In the genomic region with DNA sequence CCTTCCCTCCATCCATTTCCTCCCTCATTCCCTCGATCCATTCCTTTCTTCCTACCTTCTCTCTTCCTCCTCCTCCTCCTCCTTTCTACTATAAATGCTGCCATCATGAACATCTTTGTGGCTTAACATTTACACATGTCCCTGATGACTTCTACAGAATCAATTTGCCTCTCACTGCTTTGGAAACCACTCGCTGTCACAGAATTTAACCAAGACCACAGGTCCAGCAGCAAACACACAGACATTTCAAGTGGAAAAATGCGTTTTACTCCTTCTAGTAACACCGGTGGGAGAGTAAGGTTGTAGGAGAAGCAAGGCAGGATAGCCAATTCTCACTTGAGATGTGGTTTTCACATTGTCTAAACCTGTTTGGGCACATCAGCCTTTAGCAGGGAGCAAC, we compare ENCODE assay signal across 22 cellular contexts.
DNase-seq lines count a peak whose midpoint lies in the region; ATAC-seq, FAIRE-seq and TF ChIP-seq lines count a peak whose summit lies in the region.
"Had no signal": no experiment of that assay in that cellular context is flagged by ENCODE, and none has a peak within 500 bp of the region (broad histone marks: within the 10 kb centered on the region; RNA-seq: fewer than 3 reads in every experiment).

No MANE protein-coding gene starts in this region.

- H3K23me2 ChIP-seq in H1 (ENCODE audit: low read depth, low read length), result no peaks in the 10 kb centered on the region

- H3K27ac Mint-ChIP-seq in GM23338, result no peak overlapping the region
- H3K27ac Mint-ChIP-seq: CD8-positive, alpha-beta memory T cell had no signal

- H3K14ac ChIP-seq in H1 (ENCODE audit: insufficient read length) (no peak overlapping the region), neuronal stem cell (ENCODE audit: low read length) (no peak overlapping the region)

- H2BK12ac ChIP-seq in H1 (ENCODE audit: low read depth, low read length) (no peak overlapping the region), neuronal stem cell (ENCODE audit: low read length) (no peak overlapping the region)

- no peak overlapping the region for H2BK20ac ChIP-seq in H1 (ENCODE audit: low read length)

- H3K79me2 ChIP-seq in GM23338 (replicated peaks; ENCODE audit: insufficient read depth), result no peaks in the 10 kb centered on the region
- H3K79me2 ChIP-seq in H1 (ENCODE audit: control insufficient read depth in 1 of 2, insufficient read depth in 2 of 2, low read length in 2 of 2), result no peaks in the 10 kb centered on the region

- WGBS in H1 (ENCODE audit: extremely low coverage in 1 of 2, insufficient coverage in 1 of 2, insufficient read length in 1 of 2, insufficient replicate concordance in 2 of 2, low coverage in 1 of 2, low lambda C conversion rate in 2 of 2, missing lambda C conversion rate in 1 of 2), 2 experiments, result 85 to 95% methylated on average over 1 to 4 of the region's 4 CpGs
- 96 to 100% methylated on average over 1 of the region's 4 CpGs for WGBS in neuronal stem cell (ENCODE audit: extremely low coverage in 2 of 2, insufficient read length in 2 of 2, insufficient replicate concordance in 1 of 2), 2 donors

- H4K91ac ChIP-seq in H1 (replicated peaks; ENCODE audit: insufficient read length, low read length) (no peak overlapping the region), neuronal stem cell (ENCODE audit: low read depth, low read length, poor library complexity) (no peak overlapping the region)

- no peaks in the 10 kb centered on the region for H3F3A ChIP-seq in GM23338 (replicated peaks; ENCODE audit: low read depth)

- TF ChIP-seq CTCF in GM23338 (conservative IDR thresholded peaks at IDR 0.05; ENCODE audit: low read depth in 2 of 2), result no peak
- no peak for TF ChIP-seq CTCF in RWPE2 (IDR thresholded peaks at IDR 0.05; ENCODE audit: poor library complexity, severe bottlenecking)
- TF ChIP-seq CTCF in H1 (IDR thresholded peaks at IDR 0.05; ENCODE audit: control extremely low read depth in 1 of 3, insufficient read depth in 1 of 3, low read depth in 1 of 3, low read length in 3 of 3), result no peak

- H3K4me3 ChIP-seq in GM23338 (no peak overlapping the region), RWPE2 (ENCODE audit: severe bottlenecking) (no peak overlapping the region), H1 (ENCODE audit: extremely low read depth in 1 of 4, insufficient read depth in 2 of 4, low read depth in 3 of 4, low read length in 4 of 4) (no peak overlapping the region), neuronal stem cell (ENCODE audit: low read length in 2 of 2) (no peak overlapping the region)
- H3K4me3 ChIP-seq: K562 had no signal

- ATAC-seq in GM23338 (no peak), RWPE2 (ENCODE audit: low read depth) (no peak), HG02970 (IDR thresholded peaks at IDR 0.05; ENCODE audit: low FRiP score, unreplicated experiment) (no peak)
- ATAC-seq: K562, SK-N-SH treated with all-trans-retinoic acid at 6 μM for 48 hours had no signal

- 0 out of 2 replicates have a peak, but pooled peaks cover 8% of the 10 kb centered on the region for H3K9me2 ChIP-seq in GM23338 (ENCODE audit: insufficient read depth)

- H4K20me1 ChIP-seq in GM23338 (replicated peaks; ENCODE audit: insufficient read depth) (no peaks in the 10 kb centered on the region), H1 (replicated peaks in 1 of 2; ENCODE audit: control insufficient read depth in 1 of 2, insufficient read depth in 2 of 2, low read length in 2 of 2) (no peaks in the 10 kb centered on the region)

- peaks cover 4% of the 10 kb centered on the region for H3K27me3 Mint-ChIP-seq in GM23338 (ENCODE audit: insufficient read depth, low read depth, poor library complexity)

- no peak overlapping the region for H3K4ac ChIP-seq in H1 (replicated peaks; ENCODE audit: insufficient read length, low read depth, low read length)
- no peak overlapping the region for H3K4ac ChIP-seq in neuronal stem cell (ENCODE audit: low read length)

- no peak overlapping the region for H4K5ac ChIP-seq in H1 (ENCODE audit: insufficient read length, low read depth, low read length)

- H3K9me3 Mint-ChIP-seq in GM23338, result no peaks in the 10 kb centered on the region
- H3K9me3 Mint-ChIP-seq: CD8-positive, alpha-beta memory T cell had no signal

- H3K56ac ChIP-seq in H1 (replicated peaks; ENCODE audit: insufficient read length, low read depth, low read length), result no peak overlapping the region

- H3K9me3 ChIP-seq in RWPE2 (ENCODE audit: severe bottlenecking), result no peaks in the 10 kb centered on the region
- H3K9me3 ChIP-seq in H1 (ENCODE audit: insufficient read depth in 2 of 2, low read depth in 1 of 2, low read length in 1 of 2), result no peaks in the 10 kb centered on the region
- H3K9me3 ChIP-seq in neuronal stem cell (replicated peaks in 1 of 2; ENCODE audit: control insufficient read depth in 2 of 2, insufficient read depth in 1 of 2, low read depth in 1 of 2, low read length in 2 of 2), result no peaks in the 10 kb centered on the region

- H2BK120ac ChIP-seq in H1 (replicated peaks; ENCODE audit: low read depth, low read length), result no peak overlapping the region
- no peak overlapping the region for H2BK120ac ChIP-seq in neuronal stem cell (ENCODE audit: low read depth, low read length)

- peaks cover 13% of the 10 kb centered on the region; the same call in 2 of the 3 replicates for H3K4me1 Mint-ChIP-seq in GM23338

- no peak for FAIRE-seq in H1 (lab: Jason Lieb, UNC)
- FAIRE-seq: GM18507, K562 had no signal

- no peak overlapping the region for H2AK5ac ChIP-seq in H1 (ENCODE audit: low read depth, low read length)
- no peak overlapping the region for H2AK5ac ChIP-seq in neuronal stem cell (ENCODE audit: low read depth, low read length)

- TF ChIP-seq RAD21 in H1 (IDR thresholded peaks at IDR 0.05 in 1 of 2, conservative IDR thresholded peaks at IDR 0.05 in 1 of 2; ENCODE audit: low read depth in 2 of 2, low read length in 2 of 2), result no peak

- no peaks in the 10 kb centered on the region for H3K27me3 ChIP-seq in GM23338 (ENCODE audit: insufficient read depth)
- H3K27me3 ChIP-seq in RWPE2 (ENCODE audit: insufficient read depth, poor library complexity, severe bottlenecking), result no peaks in the 10 kb centered on the region
- no peaks in the 10 kb centered on the region; a peak in 1 of 7 replicates for H3K27me3 ChIP-seq in H1 (replicated peaks in 1 of 4; ENCODE audit: control insufficient read depth in 3 of 4, extremely low read depth in 1 of 4, insufficient read depth in 3 of 4, low read length in 3 of 4)
- no peaks in the 10 kb centered on the region for H3K27me3 ChIP-seq in neuronal stem cell (ENCODE audit: control insufficient read depth in 3 of 3, insufficient read depth in 3 of 3, low read depth in 1 of 3, low read length in 3 of 3)

- H2AFZ ChIP-seq in GM23338, result peak overlapping the region; percentile 85
- H2AFZ ChIP-seq in H1 (ENCODE audit: low read length), result peak overlapping the region; percentile 79
- peak overlapping the region; percentile 17 for H2AFZ ChIP-seq in neuronal stem cell (ENCODE audit: low read length)

- H3K18ac ChIP-seq in H1 (ENCODE audit: extremely low read depth, low read length) (no peak overlapping the region), neuronal stem cell (ENCODE audit: low read length) (no peak overlapping the region)

- H3K4me1 ChIP-seq in GM23338 (ENCODE audit: insufficient read depth) (peaks cover 8% of the 10 kb centered on the region; the same call in 1 of the 2 replicates), RWPE2 (ENCODE audit: insufficient read depth, poor library complexity, severe bottlenecking) (peaks cover 26% of the 10 kb centered on the region), H1 (replicated peaks in 1 of 4; ENCODE audit: control insufficient read depth in 3 of 4, insufficient read depth in 4 of 4, low read length in 3 of 4) (peaks cover 0 to 9% (median 5%) of the 10 kb centered on the region in 4 experiments; a peak in 3 of 7 replicates), neuronal stem cell (ENCODE audit: control insufficient read depth in 2 of 2, insufficient read depth in 1 of 2, low read depth in 1 of 2, low read length in 2 of 2) (peaks cover 18% of the 10 kb centered on the region in 2 donors)

- CTCF ChIA-PET in H1 (lab: Charles Lee; ENCODE audit: partially characterized antibody), result interaction anchor here (1.4 kb wide), 1 partner anchor 24 kb away, joined by 4 read pairs; no protein-coding TSS in a partner anchor

- H3K79me1 ChIP-seq in H1 (ENCODE audit: low read depth, low read length) (no peaks in the 10 kb centered on the region), neuronal stem cell (ENCODE audit: low read depth, low read length) (no peaks in the 10 kb centered on the region)

- H3K4me3 Mint-ChIP-seq in GM23338, result no peak overlapping the region

- H4K8ac ChIP-seq in H1 (ENCODE audit: extremely low read depth, insufficient read depth, low read length) (no peak overlapping the region), neuronal stem cell (ENCODE audit: low read depth, low read length) (no peak overlapping the region)

- no peak for TF ChIP-seq EP300 in H1 (IDR thresholded peaks at IDR 0.05; ENCODE audit: borderline replicate concordance in 1 of 2, low read depth in 2 of 2, low read length in 2 of 2)

- H3K9ac ChIP-seq in H1 (replicated peaks in 1 of 4; ENCODE audit: extremely low read depth in 1 of 4, low read depth in 3 of 4, low read length in 3 of 4) (no peak overlapping the region), neuronal stem cell (ENCODE audit: low read depth, low read length, poor library complexity) (no peak overlapping the region)

- H3K23ac ChIP-seq in H1 (ENCODE audit: insufficient read length), result no peak overlapping the region
- no peak overlapping the region for H3K23ac ChIP-seq in neuronal stem cell (ENCODE audit: low read depth, low read length, poor library complexity)

- H3K36me3 Mint-ChIP-seq in GM23338 (ENCODE audit: low read depth), result no peaks in the 10 kb centered on the region
- H3K36me3 Mint-ChIP-seq: CD8-positive, alpha-beta memory T cell had no signal

- DNase-seq in GM23338 (ENCODE audit: low spot score) (no peak), RWPE2 (ENCODE audit: low spot score) (no peak), H1 (ENCODE audit: low read depth in 1 of 2, low spot score in 2 of 2) (no peak), neuronal stem cell (ENCODE audit: low spot score) (no peak), GM19240 (ENCODE audit: insufficient read length, low spot score) (no peak), activated gamma-delta T cell (lab: John Stamatoyannopoulos, UW) (no peak), RPMI8226 (no peak)
- DNase-seq: AML-193; C1 segment of cervical spinal cord; CD8-positive, alpha-beta memory T cell; GDM1; H7; NCI-H1105; NCI-H2081; NCI-H446; NCI-H526; OCI-M1 had no signal

- no peak overlapping the region for H3K27ac ChIP-seq in GM23338 (ENCODE audit: low read depth)
- peak overlapping the region; percentile 95 for H3K27ac ChIP-seq in RWPE2 (ENCODE audit: poor library complexity, severe bottlenecking)
- no peak overlapping the region for H3K27ac ChIP-seq in H1 (ENCODE audit: low read depth, low read length)
- H3K27ac ChIP-seq in neuronal stem cell (replicated peaks; ENCODE audit: low read length), result no peak overlapping the region
- H3K27ac ChIP-seq: RWPE1 had no signal

- no peak for TF ChIP-seq POLR2A in H1 (IDR thresholded peaks at IDR 0.05; ENCODE audit: control extremely low read depth in 1 of 2, low read depth in 2 of 2, low read length in 2 of 2)

- H3K4me2 ChIP-seq in GM23338 (no peak overlapping the region), H1 (ENCODE audit: insufficient read depth in 1 of 2, low read depth in 2 of 2, low read length in 2 of 2) (no peak overlapping the region), neuronal stem cell (ENCODE audit: insufficient read depth, low read length, poor library complexity, severe bottlenecking) (no peak overlapping the region)

- no peak overlapping the region for H2BK5ac ChIP-seq in H1 (ENCODE audit: low read depth, low read length)
- H2BK5ac ChIP-seq in neuronal stem cell (ENCODE audit: low read length), result no peak overlapping the region

- H3K36me3 ChIP-seq in GM23338 (ENCODE audit: insufficient read depth) (no peaks in the 10 kb centered on the region), RWPE2 (ENCODE audit: low read depth) (no peaks in the 10 kb centered on the region), H1 (ENCODE audit: control insufficient read depth in 2 of 4, insufficient read depth in 4 of 4, low read length in 3 of 4) (no peaks in the 10 kb centered on the region), neuronal stem cell (replicated peaks in 1 of 2; ENCODE audit: control insufficient read depth in 2 of 2, insufficient read depth in 2 of 2, low read length in 2 of 2) (no peaks in the 10 kb centered on the region)

- H2BK15ac ChIP-seq in H1 (ENCODE audit: low read length) (no peak overlapping the region), neuronal stem cell (ENCODE audit: low read length) (no peak overlapping the region)

- POLR2A ChIA-PET in H1 (lab: Charles Lee; ENCODE audit: partially characterized antibody), result no interaction called here

Comparison
In these comparisons a context has a peak if more than half of its experiments do, and no peak if none do; other contexts are left out.
1. H2AFZ ChIP-seq: peak in every context shown above with its lines; median percentile 85 in GM23338; 79 in H1; 17 in neuronal stem cell.